1 cellular context compared by ENCODE assay signal in genomic region chr12:124385219-124385969, GRCh38.
A peak's percentile ranks its signal among the peaks of the same experiment; 100 is the strongest.
TF ChIP-seq lines count a peak whose summit lies in the region.

No MANE protein-coding gene starts in this region.

TF ChIP-seq in SK-N-SH, 30 proteins besides CTCF, POLR2A, EP300 and RAD21 (continued from another document):
- TF ChIP-seq USF1 (IDR thresholded peaks at IDR 0.05; ENCODE audit: borderline replicate concordance, low read depth) (no peak), TCF12 (IDR thresholded peaks at IDR 0.05) (peak; percentile 88), REST (IDR thresholded peaks at IDR 0.05; ENCODE audit: low read depth, low read length) (no peak), MXI1 (IDR thresholded peaks at IDR 0.05; ENCODE audit: low read depth, low read length) (no peak), SMC3 (IDR thresholded peaks at IDR 0.05; ENCODE audit: low read depth, low read length) (no peak), YY1 (IDR thresholded peaks at IDR 0.05; ENCODE audit: low read depth) (no peak), FOSL2 (IDR thresholded peaks at IDR 0.05; ENCODE audit: borderline replicate concordance, low read depth) (peak; percentile 98), POLR2AphosphoS5 (IDR thresholded peaks at IDR 0.05; ENCODE audit: low read depth, low read length) (peak; percentile 54; the same call in 1 of the 2 replicates), JUND (IDR thresholded peaks at IDR 0.05) (peak; percentile 94), EZH2phosphoT487 (IDR thresholded peaks at IDR 0.05; ENCODE audit: borderline replicate concordance, low read depth) (no peak), MEF2A (IDR thresholded peaks at IDR 0.05; ENCODE audit: borderline replicate concordance, low read depth) (no peak), NRF1 (IDR thresholded peaks at IDR 0.05; ENCODE audit: low read depth, low read length) (no peak), RCOR1 (IDR thresholded peaks at IDR 0.05; ENCODE audit: low read length) (no peak), ZBTB33 (IDR thresholded peaks at IDR 0.05; ENCODE audit: borderline replicate concordance, low read depth) (0 out of 2 replicates have a peak, but pooled peaks have one; percentile 64)
